ENCODE assay signal across 1 cellular context in genomic region chr2:164954954-164955701, GRCh38.
TF ChIP-seq lines count a peak whose summit lies in the region.

TSS of gene SLC38A11 (minus strand) at chr2:164955525. CDS start at chr2:164955247, 278 bp downstream.

TF ChIP-seq in K562, 482 proteins besides CTCF, POLR2A, EP300 and RAD21 (continued from another document):
- TF ChIP-seq SNAPC5 (CRISPR knock-in tag; IDR thresholded peaks at IDR 0.05), result no peak
- no peak for TF ChIP-seq NR1H2 (CRISPR knock-in tag; IDR thresholded peaks at IDR 0.05)
- no peak for TF ChIP-seq IRF1 (CRISPR knock-in tag; IDR thresholded peaks at IDR 0.05; ENCODE audit: borderline replicate concordance)
- TF ChIP-seq SRSF3 (IDR thresholded peaks at IDR 0.05; ENCODE audit: insufficient read depth, low read length), result no peak
- no peak for TF ChIP-seq CEBPG (CRISPR knock-in tag; IDR thresholded peaks at IDR 0.05)
- no peak for TF ChIP-seq CEBPG (tag; conservative IDR thresholded peaks at IDR 0.05 in 1 of 2, IDR thresholded peaks at IDR 0.05 in 1 of 2)
- no peak for TF ChIP-seq MTA2 (IDR thresholded peaks at IDR 0.05; ENCODE audit: low read depth)
- TF ChIP-seq FOXK2 (conservative IDR thresholded peaks at IDR 0.05 in 1 of 2, IDR thresholded peaks at IDR 0.05 in 1 of 2; ENCODE audit: low read depth in 2 of 2), result no peak
- TF ChIP-seq CSDE1 (IDR thresholded peaks at IDR 0.05), result no peak
- no peak for TF ChIP-seq RERE (CRISPR knock-in tag; IDR thresholded peaks at IDR 0.05; ENCODE audit: borderline replicate concordance)
- TF ChIP-seq E2F6 (IDR thresholded peaks at IDR 0.05; ENCODE audit: borderline replicate concordance in 1 of 2, extremely low read depth in 1 of 2, insufficient read depth in 1 of 2, insufficient read length in 1 of 2, low read depth in 1 of 2, low read length in 1 of 2, poor library complexity in 1 of 2, severe bottlenecking in 1 of 2), result no peak
